In genomic region chr3:8503461-8503860, GRCh38 we compare ENCODE assay signal across 10 cellular contexts. TPM values are rescaled to one million over a fixed set of nuclear protein-coding genes. Genes with fewer than 3 reads are reported as not detected.
DNase-seq lines count a peak whose midpoint lies in the region; ATAC-seq and TF ChIP-seq lines count a peak whose summit lies in the region.
"Had no signal": no experiment of that assay in that cellular context is flagged by ENCODE, and none has a peak within 500 bp of the region (broad histone marks: within the 10 kb centered on the region; RNA-seq: fewer than 3 reads in every experiment).

No MANE protein-coding gene starts in this region.

- peak overlapping the region; percentile 22 for H3K27ac Mint-ChIP-seq in dendritic cell treated with granulocyte-macrophage colony-stimulating factor and Interleukin-4, amounts not matched to agents 40 ng/mL and 50 ng/mL, for 4 days
- H3K27ac Mint-ChIP-seq in CD8-positive, alpha-beta T cell = no peak overlapping the region

- no peak for DNase-seq in AG10803 (ENCODE audit: low read depth)
- DNase-seq in osteoblast (ENCODE audit: insufficient read length, low spot score, missing footprints) = no peak
- no peak for DNase-seq in NCI-H524 (lab: John Stamatoyannopoulos, UW)
- DNase-seq in stimulated activated naive CD4-positive, alpha-beta T cell treated with Interleukin-2 at 50 U/mL for 16 hours (lab: John Stamatoyannopoulos, UW) = no peak
- DNase-seq in CD8-positive, alpha-beta T cell = no peak
- DNase-seq: DMS79, NCI-H526 treated with DMSO at 0.1 percent for 48 hours had no signal

- CTCF ChIA-PET in CD8-positive, alpha-beta T cell (lab: Charles Lee) = no interaction called here

- no peaks in the 10 kb centered on the region for H3K9me3 ChIP-seq in osteoblast (ENCODE audit: low read depth, low read length)
- no peaks in the 10 kb centered on the region for H3K9me3 ChIP-seq in CD8-positive, alpha-beta T cell (ENCODE audit: low read length)

- H4K20me1 ChIP-seq in osteoblast (ENCODE audit: insufficient read depth, low read length) = peaks cover 4% of the 10 kb centered on the region

- H3K4me1 Mint-ChIP-seq in dendritic cell treated with granulocyte-macrophage colony-stimulating factor and Interleukin-4, amounts not matched to agents 40 ng/mL and 50 ng/mL, for 4 days (ENCODE audit: low read depth) = peaks cover 9% of the 10 kb centered on the region
- H3K4me1 Mint-ChIP-seq in CD8-positive, alpha-beta T cell (ENCODE audit: low read depth) = peaks cover 11% of the 10 kb centered on the region

- H3K27ac ChIP-seq in osteoblast (ENCODE audit: low read depth, low read length) = peak overlapping the region; percentile 68
- H3K27ac ChIP-seq in CD8-positive, alpha-beta T cell (ENCODE audit: low read depth, low read length) = no peak overlapping the region

- H2AFZ ChIP-seq in osteoblast (ENCODE audit: low read length) = no peak overlapping the region

- peaks cover 13% of the 10 kb centered on the region for H3K27me3 Mint-ChIP-seq in dendritic cell treated with granulocyte-macrophage colony-stimulating factor and Interleukin-4, amounts not matched to agents 40 ng/mL and 50 ng/mL, for 4 days
- H3K27me3 Mint-ChIP-seq in CD8-positive, alpha-beta T cell (ENCODE audit: low read depth) = peaks cover 18% of the 10 kb centered on the region

- peaks cover 28% of the 10 kb centered on the region for H3K79me2 ChIP-seq in osteoblast (ENCODE audit: insufficient read depth, low read length)

- no peaks in the 10 kb centered on the region for H3K9me3 Mint-ChIP-seq in dendritic cell treated with granulocyte-macrophage colony-stimulating factor and Interleukin-4, amounts not matched to agents 40 ng/mL and 50 ng/mL, for 4 days
- H3K9me3 Mint-ChIP-seq in CD8-positive, alpha-beta T cell = no peaks in the 10 kb centered on the region

- H3K4me2 ChIP-seq in osteoblast (ENCODE audit: insufficient read depth, low read length) = peak overlapping the region; percentile 82

- H3K36me3 Mint-ChIP-seq in dendritic cell treated with granulocyte-macrophage colony-stimulating factor and Interleukin-4, amounts not matched to agents 40 ng/mL and 50 ng/mL, for 4 days (ENCODE audit: low read depth) = no peaks in the 10 kb centered on the region
- no peaks in the 10 kb centered on the region for H3K36me3 Mint-ChIP-seq in CD8-positive, alpha-beta T cell

- TF ChIP-seq CTCF in AG10803 (conservative IDR thresholded peaks at IDR 0.05; ENCODE audit: low read length) (no peak), osteoblast (IDR thresholded peaks at IDR 0.05; ENCODE audit: extremely low read depth, low read depth, low read length) (no peak)
- TF ChIP-seq CTCF in CD8-positive, alpha-beta T cell (IDR thresholded peaks at IDR 0.05) = no peak

- H3K4me3 ChIP-seq in AG10803 (ENCODE audit: low read length) = peak overlapping the region; percentile 90
- H3K4me3 ChIP-seq in osteoblast (ENCODE audit: insufficient read depth, low read length) = peak overlapping the region; percentile 69
- H3K4me3 ChIP-seq in CD8-positive, alpha-beta T cell (ENCODE audit: low read depth, low read length) = no peak overlapping the region

- peak; percentile 14 for ATAC-seq in HG02981 (IDR thresholded peaks at IDR 0.05; ENCODE audit: unreplicated experiment)
- ATAC-seq in CD8-positive, alpha-beta T cell = no peak
- ATAC-seq in HG02763 (IDR thresholded peaks at IDR 0.05; ENCODE audit: unreplicated experiment) = no peak

- POLR2A ChIA-PET in CD8-positive, alpha-beta T cell (lab: Charles Lee) = no interaction called here

- peaks cover 65% of the 10 kb centered on the region for H3K4me1 ChIP-seq in osteoblast (ENCODE audit: insufficient read depth, low read length)
- H3K4me1 ChIP-seq in CD8-positive, alpha-beta T cell (ENCODE audit: insufficient read depth, low read length) = peaks cover 7% of the 10 kb centered on the region

- intact Hi-C loops in dendritic cell treated with granulocyte-macrophage colony-stimulating factor and Interleukin-4, amounts not matched to agents 40 ng/mL and 50 ng/mL, for 4 days (cut with micrococcal nuclease) = no loop called here
- intact Hi-C loops in CD8-positive, alpha-beta T cell (cut with DNase I, micrococcal nuclease) = loop anchor here in 1 of 2 experiments (5.0 kb wide), 1 partner anchor 146 kb away; no protein-coding TSS in a partner anchor

- no peak overlapping the region for H3K4me3 Mint-ChIP-seq in dendritic cell treated with granulocyte-macrophage colony-stimulating factor and Interleukin-4, amounts not matched to agents 40 ng/mL and 50 ng/mL, for 4 days
- no peak overlapping the region for H3K4me3 Mint-ChIP-seq in CD8-positive, alpha-beta T cell

- H3K27me3 ChIP-seq in osteoblast (ENCODE audit: insufficient read depth, low read length) = no peaks in the 10 kb centered on the region
- no peaks in the 10 kb centered on the region for H3K27me3 ChIP-seq in CD8-positive, alpha-beta T cell (ENCODE audit: insufficient read depth, low read length)

- H3K36me3 ChIP-seq in osteoblast (ENCODE audit: insufficient read depth, low read length) = peaks cover 47% of the 10 kb centered on the region
- no peaks in the 10 kb centered on the region for H3K36me3 ChIP-seq in CD8-positive, alpha-beta T cell (ENCODE audit: insufficient read depth, low read length)

RNA-seq across cellular contexts. Expression of gene LMCD1, which starts 1.8 kb away (rescaled TPM):
- total RNA-seq in osteoblast = 213 and 294 TPM in 2 replicates
- under 1 TPM; 0.33 TPM for total RNA-seq in CD8-positive, alpha-beta T cell

Comparison
In these comparisons a context has a peak if more than half of its experiments do, and no peak if none do; other contexts are left out.
1. RNA of gene LMCD1, which starts 1.8 kb away (total RNA-seq): 213 to 294 TPM in osteoblast; 0.33 TPM in CD8-positive, alpha-beta T cell; every median in the first group is over 100 times any median in the second.